In the genomic region with DNA sequence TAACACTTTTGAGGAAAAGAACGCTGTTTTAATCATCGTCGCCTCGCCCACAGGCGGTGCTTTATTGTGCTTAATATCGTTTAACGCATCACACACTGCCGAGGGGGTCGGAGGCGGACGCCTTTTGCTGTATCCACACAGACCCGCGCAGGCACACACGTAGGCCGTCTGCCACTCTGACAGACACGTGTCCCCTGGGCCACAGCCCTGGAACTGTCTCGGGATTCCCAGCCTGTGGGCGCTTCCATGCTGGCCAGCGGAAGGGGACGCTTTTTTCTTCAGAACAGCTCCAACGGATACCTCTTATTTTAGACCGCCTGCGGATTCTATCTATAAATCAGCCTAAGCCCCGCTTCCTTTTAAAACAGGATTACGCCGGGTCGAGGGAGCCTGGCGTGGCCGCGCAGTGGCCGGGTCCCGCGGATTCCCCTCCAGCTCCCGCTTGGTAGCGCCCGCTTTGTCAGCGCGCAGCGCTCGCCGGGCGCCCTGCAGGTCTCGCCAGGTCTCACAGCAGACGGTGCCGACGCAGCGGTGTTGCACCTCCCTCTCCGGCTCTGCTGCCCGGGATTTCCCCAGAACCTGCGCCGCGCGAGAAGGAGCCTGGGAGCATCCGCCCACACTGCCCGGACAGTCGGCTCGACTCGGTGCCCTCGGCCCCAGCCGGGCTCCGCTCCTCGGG, we compare ENCODE assay signal across 8 cellular contexts. TPM values are rescaled to one million over a fixed set of nuclear protein-coding genes. Genes with fewer than 3 reads are reported as not detected.
DNase-seq lines count a peak whose midpoint lies in the region; ATAC-seq and TF ChIP-seq lines count a peak whose summit lies in the region.

A gene with protein sequence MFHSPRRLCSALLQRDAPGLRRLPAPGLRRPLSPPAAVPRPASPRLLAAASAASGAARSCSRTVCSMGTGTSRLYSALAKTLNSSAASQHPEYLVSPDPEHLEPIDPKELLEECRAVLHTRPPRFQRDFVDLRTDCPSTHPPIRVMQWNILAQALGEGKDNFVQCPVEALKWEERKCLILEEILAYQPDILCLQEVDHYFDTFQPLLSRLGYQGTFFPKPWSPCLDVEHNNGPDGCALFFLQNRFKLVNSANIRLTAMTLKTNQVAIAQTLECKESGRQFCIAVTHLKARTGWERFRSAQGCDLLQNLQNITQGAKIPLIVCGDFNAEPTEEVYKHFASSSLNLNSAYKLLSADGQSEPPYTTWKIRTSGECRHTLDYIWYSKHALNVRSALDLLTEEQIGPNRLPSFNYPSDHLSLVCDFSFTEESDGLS (plus strand): TSS at position 513 of the 679 bp plus-strand sequence. CDS start 201 bp downstream, outside the sequence.

- TF ChIP-seq POLR2A in spleen (IDR thresholded peaks at IDR 0.05) = peak in 2 of 3 donors; percentile 28 to 89

- H3K4me1 ChIP-seq in spleen = peaks cover 9 to 62% (median 47%) of the 10 kb centered on the region in 6 donors

- H3K9me3 ChIP-seq in spleen = no peaks in the 10 kb centered on the region

- ATAC-seq in GM19035 (IDR thresholded peaks at IDR 0.05; ENCODE audit: unreplicated experiment) = peak; percentile 94
- ATAC-seq in HG03342 (IDR thresholded peaks at IDR 0.05; ENCODE audit: unreplicated experiment) = peak; percentile 92

- peak in 7 of 11 experiments; percentile 15 to 66 (median 48) for TF ChIP-seq CTCF in spleen (IDR thresholded peaks at IDR 0.05 in 8 of 11, conservative IDR thresholded peaks at IDR 0.05 in 3 of 11)

- no peaks in the 10 kb centered on the region for H3K27me3 ChIP-seq in spleen (replicated peaks in 1 of 7)

- peak; percentile 92 for DNase-seq in AG20443 (ENCODE audit: low spot score)
- DNase-seq in NCI-H345 treated with DMSO at 0.1 percent for 48 hours (lab: John Stamatoyannopoulos, UW; ENCODE audit: unreplicated experiment) = peak; percentile 58
- peak; percentile 70 to 85 (median 77) for DNase-seq in activated CD4-positive, CD25-positive, alpha-beta regulatory T cell (lab: John Stamatoyannopoulos, UW)
- DNase-seq in caudate nucleus (lab: John Stamatoyannopoulos, UW) = peak; percentile 40 to 94 (median 82)
- DNase-seq in iris pigment epithelial cell (ENCODE audit: low read depth) = peak; percentile 95
- peak; percentile 98 for DNase-seq in spleen

- H3K27ac ChIP-seq in caudate nucleus (ENCODE audit: low read depth, low read length) = peak within 1 kb of the TSS; percentile 90
- H3K27ac ChIP-seq in spleen = peak within 1 kb of the TSS; percentile 83 to 94 (median 90)

- H3K36me3 ChIP-seq in spleen = peaks cover 0 to 1% (median 0%) of the 10 kb centered on the region in 6 donors

- intact Hi-C loops in spleen (cut with DNase I; ENCODE audit: low total_unique reads) = no loop called here

- WGBS in spleen, 5 donors = 0 to 1% (median 1%) methylated on average over 33 to 62 of the region's 62 CpGs

- peak within 1 kb of the TSS; percentile 63 to 91 (median 75) for H3K4me3 ChIP-seq in spleen

RNA-seq across cellular contexts. Expression of the gene that starts here (rescaled TPM):
- 10 to 100 TPM in 1 of 7 donors, 1 to 10 TPM in 6; 2.4 to 12.4 (median 7.0) TPM for total RNA-seq in spleen
- polyA plus RNA-seq in spleen = 1 to 10 TPM in 1 of 3 donors, under 1 TPM in 2; 0.37 to 1.6 (median 0.89) TPM

Comparison
In these comparisons a context has a peak if more than half of its experiments do, and no peak if none do; other contexts are left out.
1. Peak in every context shown above with its lines: DNase-seq, ATAC-seq, H3K4me3 ChIP-seq and H3K27ac ChIP-seq.